17 cellular contexts compared by ENCODE assay signal in genomic region chr3:178618907-178619306, GRCh38.
"Had no signal": no experiment of that assay in that cellular context is flagged by ENCODE, and none has a peak within 500 bp of the region (broad histone marks: within the 10 kb centered on the region; RNA-seq: fewer than 3 reads in every experiment).

No MANE protein-coding gene starts in this region.

- H3K4me3 ChIP-seq: lung, prostate gland had no signal

- H3K9me3 ChIP-seq: prostate gland, stomach had no signal

- H3K27me3 ChIP-seq: heart right ventricle, stomach had no signal

- H3K36me3 ChIP-seq: heart right ventricle, prostate gland, stomach had no signal

- H3K27ac ChIP-seq: prostate gland had no signal

- ATAC-seq: activated CD8-positive, alpha-beta T cell treated with anti-CD3 and anti-CD28 coated beads, Interleukin-2, amount 10 ng/mL, durations not matched to agents 7 days and 5 days; esophagus mucosa; naive thymus-derived CD8-positive, alpha-beta T cell; sciatic nerve had no signal

- H3K4me1 ChIP-seq: prostate gland had no signal

- DNase-seq: activated CD4-positive, alpha-beta T cell treated with anti-CD3 and anti-CD28 coated beads for 48 hours; activated CD8-positive, alpha-beta memory T cell treated with anti-CD3 and anti-CD28 coated beads, Interleukin-2, amount 50 U/mL, for 48 hours; activated CD8-positive, alpha-beta T cell treated with anti-CD3 and anti-CD28 coated beads, Interleukin-2, amount 10 ng/mL, durations not matched to agents 7 days and 5 days; activated naive CD8-positive, alpha-beta T cell treated with anti-CD3 and anti-CD28 coated beads, Interleukin-2, amount 10 ng/mL, durations not matched to agents 7 days and 5 days; anterior cingulate cortex; dermis blood vessel endothelial cell; foreskin melanocyte; heart right ventricle; naive thymus-derived CD8-positive, alpha-beta T cell; nucleus accumbens; stimulated activated CD4-positive, alpha-beta T cell treated with anti-CD3 and anti-CD28 coated beads, Interleukin-2, amount 100 ng/mL, for 48 hours; stomach; T-helper 1 cell had no signal
